Comparison of ENCODE assay signal across 15 cellular contexts in genomic region chr10:108275895-108276685, GRCh38.
"Had no signal": no experiment of that assay in that cellular context is flagged by ENCODE, and none has a peak within 500 bp of the region (broad histone marks: within the 10 kb centered on the region; RNA-seq: fewer than 3 reads in every experiment).

No MANE protein-coding gene starts in this region.

- DNase-seq: activated CD4-positive, alpha-beta T cell treated with anti-CD3 and anti-CD28 coated beads for 1 hour; activated gamma-delta T cell; adrenal gland; cerebellar nuclear complex; effector memory CD4-positive, alpha-beta T cell; esophagus squamous epithelium; midbrain; T-helper 2 cell; WERI-Rb-1 had no signal

- H3K27ac ChIP-seq: adrenal gland, esophagus squamous epithelium, tibial nerve, WERI-Rb-1 had no signal

- H3K27me3 ChIP-seq: adrenal gland, esophagus squamous epithelium, tibial nerve had no signal

- H3K4me3 Mint-ChIP-seq: activated naive CD4-positive, alpha-beta T cell treated with anti-CD3 and anti-CD28 coated beads, Interleukin-2, amount 50 U/mL, for 24 hours; stimulated activated naive CD8-positive, alpha-beta T cell treated with anti-CD3 and anti-CD28 coated beads, Interleukin-15, Interleukin-2, amounts not matched to agents 100 ng/mL and 50 ng/mL, for 24 hours had no signal

- H3K4me1 ChIP-seq: adrenal gland, esophagus squamous epithelium, tibial nerve had no signal

- H3K36me3 ChIP-seq: adrenal gland, esophagus squamous epithelium, tibial nerve, WERI-Rb-1 had no signal

- H3K27ac Mint-ChIP-seq: activated naive CD4-positive, alpha-beta T cell treated with anti-CD3 and anti-CD28 coated beads, Interleukin-2, amount 50 U/mL, for 24 hours; progenitor cell of endocrine pancreas; stimulated activated naive CD8-positive, alpha-beta T cell treated with anti-CD3 and anti-CD28 coated beads, Interleukin-15, Interleukin-2, amounts not matched to agents 100 ng/mL and 50 ng/mL, for 24 hours had no signal

- H3K4me1 Mint-ChIP-seq: activated naive CD4-positive, alpha-beta T cell treated with anti-CD3 and anti-CD28 coated beads, Interleukin-2, amount 50 U/mL, for 24 hours had no signal

- ATAC-seq: left lobe of liver had no signal

- H3K36me3 Mint-ChIP-seq: activated naive CD4-positive, alpha-beta T cell treated with anti-CD3 and anti-CD28 coated beads, Interleukin-2, amount 50 U/mL, for 24 hours had no signal

- H3K4me3 ChIP-seq: adrenal gland, esophagus squamous epithelium, lung, tibial nerve had no signal

- H3K9me3 ChIP-seq: adrenal gland had no signal

- H3K27me3 Mint-ChIP-seq: activated naive CD4-positive, alpha-beta T cell treated with anti-CD3 and anti-CD28 coated beads, Interleukin-2, amount 50 U/mL, for 24 hours; progenitor cell of endocrine pancreas; stimulated activated naive CD8-positive, alpha-beta T cell treated with anti-CD3 and anti-CD28 coated beads, Interleukin-15, Interleukin-2, amounts not matched to agents 100 ng/mL and 50 ng/mL, for 24 hours had no signal
